8 cellular contexts compared by ENCODE assay signal in genomic region chr16:84741351-84741791, GRCh38. TPM values are rescaled to one million over a fixed set of nuclear protein-coding genes. Genes with fewer than 3 reads are reported as not detected.
DNase-seq lines count a peak whose midpoint lies in the region; ATAC-seq lines count a peak whose summit lies in the region.
"Had no signal": no experiment of that assay in that cellular context is flagged by ENCODE, and none has a peak within 500 bp of the region (broad histone marks: within the 10 kb centered on the region; RNA-seq: fewer than 3 reads in every experiment).

No MANE protein-coding gene starts in this region.

- DNase-seq in Daoy (ENCODE audit: low read depth) = peak; percentile 44
- peak; percentile 12 to 30 for DNase-seq in Kasumi-1 (lab: John Stamatoyannopoulos, UW)
- no peak for DNase-seq in central memory CD8-positive, alpha-beta T cell (ENCODE audit: low spot score in 2 of 2)
- peak in 41 of 56 donors; percentile 13 to 72 (median 44) for DNase-seq in nucleus accumbens (lab: John Stamatoyannopoulos, UW)
- DNase-seq in NCI-H748 (lab: John Stamatoyannopoulos, UW; ENCODE audit: unreplicated experiment) = no peak
- no peak for DNase-seq in SHP77 (lab: John Stamatoyannopoulos, UW)
- no peak for DNase-seq in T-helper 1 cell
- DNase-seq: MM.1S had no signal

- ATAC-seq in central memory CD8-positive, alpha-beta T cell (replicated peaks; ENCODE audit: extremely low read depth, poor library complexity, severe bottlenecking) = no peak

- no peak overlapping the region for H3K4me3 Mint-ChIP-seq in central memory CD8-positive, alpha-beta T cell

- H3K36me3 Mint-ChIP-seq in central memory CD8-positive, alpha-beta T cell (ENCODE audit: insufficient read depth) = peaks cover 12% of the 10 kb centered on the region

- peaks cover 38% of the 10 kb centered on the region for H3K4me1 Mint-ChIP-seq in central memory CD8-positive, alpha-beta T cell

- no peaks in the 10 kb centered on the region for H3K27me3 Mint-ChIP-seq in central memory CD8-positive, alpha-beta T cell

- H3K9me3 Mint-ChIP-seq in central memory CD8-positive, alpha-beta T cell = no peaks in the 10 kb centered on the region

- H3K27ac Mint-ChIP-seq in central memory CD8-positive, alpha-beta T cell (ENCODE audit: low read depth) = peak overlapping the region; percentile 7

RNA-seq across cellular contexts. Expression of gene USP10, which starts 41.6 kb away (rescaled TPM):
- 38.3 and 41.2 TPM in 2 replicates for total RNA-seq in Daoy (2014; rRNA removed; shearing (Covaris generic))

Comparison
In these comparisons a context has a peak if more than half of its experiments do, and no peak if none do; other contexts are left out.
1. DNase-seq: peak in Daoy (single experiment), Kasumi-1 (2 of 2) and nucleus accumbens (41 of 56); none in central memory CD8-positive, alpha-beta T cell (0 of 2), NCI-H748 (single experiment), SHP77 (0 of 2) and T-helper 1 cell (0 of 5).